Comparison of ENCODE assay signal across 9 cellular contexts in the genomic region with DNA sequence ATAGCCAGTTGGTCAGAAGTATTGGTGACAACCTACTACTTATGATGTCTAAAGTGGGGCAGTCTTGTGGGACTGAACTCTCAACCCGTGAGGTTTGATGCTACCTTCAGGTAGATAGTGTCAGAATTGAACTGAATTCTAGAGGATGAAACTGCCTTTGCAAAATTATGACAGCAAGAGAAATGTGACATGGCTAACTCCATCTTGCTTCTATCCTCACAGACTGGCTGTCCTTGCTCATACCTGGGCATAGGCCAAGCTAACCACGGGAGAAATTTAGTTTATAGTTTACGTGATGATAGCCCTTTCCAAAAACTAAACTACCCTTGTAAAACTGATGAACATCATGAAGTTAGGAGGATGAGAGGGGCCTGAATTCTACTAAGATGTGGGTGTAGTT.
"Had no signal": no experiment of that assay in that cellular context is flagged by ENCODE, and none has a peak within 500 bp of the region (broad histone marks: within the 10 kb centered on the region; RNA-seq: fewer than 3 reads in every experiment).

No MANE protein-coding gene starts in this region.

- H3K36me3 ChIP-seq: HAP-1 had no signal

- ATAC-seq: HCT116, HepG2 had no signal

- H3K4me1 ChIP-seq: HAP-1 had no signal

- H3K27ac Mint-ChIP-seq: HFFc6, IgD-negative memory B cell had no signal

- FAIRE-seq: HepG2 had no signal

- H3K27me3 Mint-ChIP-seq: IgD-negative memory B cell had no signal

- H3K4me3 Mint-ChIP-seq: HFFc6, IgD-negative memory B cell had no signal

- H3K9me3 ChIP-seq: HAP-1 had no signal

- H3K4me3 ChIP-seq: GM23248, HAP-1 had no signal

- DNase-seq: GOT3, H7, HFFc6 had no signal

- H2AFZ ChIP-seq: GM23248 had no signal

- H3K9me3 Mint-ChIP-seq: HFFc6, IgD-negative memory B cell had no signal

- H3K36me3 Mint-ChIP-seq: IgD-negative memory B cell had no signal

- H3K27ac ChIP-seq: GM23248, HL-60 had no signal

- H3K9ac ChIP-seq: GM23248 had no signal
